Comparison of ENCODE assay signal across 8 cellular contexts in genomic region chr1:160193091-160193819, GRCh38. TPM values are rescaled to one million over a fixed set of nuclear protein-coding genes. Genes with fewer than 3 reads are reported as not detected.
A peak's percentile ranks its signal among the peaks of the same experiment; 100 is the strongest.
DNase-seq lines count a peak whose midpoint lies in the region; ATAC-seq and TF ChIP-seq lines count a peak whose summit lies in the region.

No MANE protein-coding gene starts in this region.

- H3K27ac ChIP-seq in C4-2B: no peak overlapping the region
- H3K27ac ChIP-seq in adrenal gland: no peak overlapping the region
- peak overlapping the region in 7 of 10 donors; percentile 59 to 87 (median 79) for H3K27ac ChIP-seq in heart right ventricle
- no peak overlapping the region for H3K27ac ChIP-seq in upper lobe of left lung

- H3K27me3 ChIP-seq in adrenal gland (no peaks in the 10 kb centered on the region), heart right ventricle (no peaks in the 10 kb centered on the region), upper lobe of left lung (no peaks in the 10 kb centered on the region)

- peaks cover 7 to 9% of the 10 kb centered on the region in 2 donors for H3K4me1 ChIP-seq in adrenal gland (replicated peaks in 1 of 2)
- peaks cover 9 to 58% (median 18%) of the 10 kb centered on the region in 9 donors for H3K4me1 ChIP-seq in heart right ventricle
- H3K4me1 ChIP-seq in upper lobe of left lung: peaks cover 8 to 10% (median 10%) of the 10 kb centered on the region in 4 donors

- TF ChIP-seq POLR2A in adrenal gland (IDR thresholded peaks at IDR 0.05) (no peak), upper lobe of left lung (IDR thresholded peaks at IDR 0.05) (no peak)

- intact Hi-C loops in adrenal gland (cut with DNase I): loop anchor here (5.0 to 10.0 kb wide), 4 partner anchors 52 to 182 kb away; no protein-coding TSS in a partner anchor
- intact Hi-C loops in heart right ventricle (cut with DNase I): loop anchor here (1.0 to 10.0 kb wide), 17 partner anchors 26 to 182 kb away; partner anchors contain the start of genes IGSF8 (in 2 of the 10) and ATP1A2 (in 1 of the 10)

- H3K36me3 ChIP-seq in adrenal gland (replicated peaks in 1 of 2): no peaks in the 10 kb centered on the region
- H3K36me3 ChIP-seq in heart right ventricle: no peaks in the 10 kb centered on the region
- no peaks in the 10 kb centered on the region for H3K36me3 ChIP-seq in upper lobe of left lung

- peak; percentile 47 for ATAC-seq in GM21717 (IDR thresholded peaks at IDR 0.05; ENCODE audit: unreplicated experiment)
- peak; percentile 83 to 91 (median 88) for ATAC-seq in heart right ventricle
- peak; percentile 92 to 94 for ATAC-seq in upper lobe of left lung (ENCODE audit: low FRiP score in 2 of 2)

- H3K4me3 ChIP-seq in adrenal gland (no peak overlapping the region), heart right ventricle (no peak overlapping the region), upper lobe of left lung (no peak overlapping the region)

- no peaks in the 10 kb centered on the region for H3K9me3 ChIP-seq in adrenal gland (replicated peaks in 1 of 3)
- H3K9me3 ChIP-seq in heart right ventricle: no peaks in the 10 kb centered on the region
- no peaks in the 10 kb centered on the region for H3K9me3 ChIP-seq in upper lobe of left lung

- TF ChIP-seq CTCF in C4-2B (conservative IDR thresholded peaks at IDR 0.05) (peak; percentile 95), adrenal gland (IDR thresholded peaks at IDR 0.05) (peak; percentile 97 to 99 (median 98)), heart right ventricle (IDR thresholded peaks at IDR 0.05) (peak; percentile 94 to 98 (median 96)), upper lobe of left lung (IDR thresholded peaks at IDR 0.05) (peak; percentile 94 to 97 (median 95))

- DNase-seq in NCI-H1417 (lab: John Stamatoyannopoulos, UW) (peak; percentile 78 to 92 (median 92)), T follicular helper cell (ENCODE audit: low read depth) (peak; percentile 63), adrenal gland (peak; percentile 82 to 93 (median 89)), heart right ventricle (peak; percentile 86 to 92), pons (ENCODE audit: low spot score) (peak; percentile 90), upper lobe of left lung (peak in 1 of 2 donors; percentile 84)

- TF ChIP-seq EP300 in upper lobe of left lung (IDR thresholded peaks at IDR 0.05): no peak

- 10 to 23% (median 22%) methylated on average over 13 to 16 of the region's 16 CpGs for WGBS in adrenal gland, 4 donors
- WGBS in heart right ventricle, 2 donors: 21 to 26% methylated on average over 16 of the region's 16 CpGs
- WGBS in upper lobe of left lung, 2 donors: 28 to 32% methylated on average over 15 to 16 of the region's 16 CpGs

RNA-seq across cellular contexts. Expression of gene CASQ1, which starts 2.9 kb away (rescaled TPM):
- total RNA-seq in adrenal gland: 1 to 10 TPM in 1 of 8 donors, under 1 TPM in 1, not detected in 6; 0.11 to 1.6 TPM
- polyA plus RNA-seq in adrenal gland: under 1 TPM in 2 of 3 donors, not detected in 1; 0.16 to 0.17 TPM
- total RNA-seq in heart right ventricle: 10 to 100 TPM; 17.5 to 68.9 (median 45.4) TPM
- polyA plus RNA-seq in heart right ventricle: 10 to 100 TPM; 27.4 to 39.3 TPM
- total RNA-seq in upper lobe of left lung: under 1 TPM in 2 of 6 donors, not detected in 4; 0.17 to 0.91 TPM

RNA-seq across cellular contexts. Expression of gene PEA15, which starts 11.9 kb away (rescaled TPM):
- total RNA-seq in adrenal gland: 100 to 1,000 TPM in 3 of 8 donors, 10 to 100 TPM in 5; 40.6 to 163 (median 90.0) TPM
- polyA plus RNA-seq in adrenal gland: 100 to 1,000 TPM; 120 to 445 (median 162) TPM
- total RNA-seq in heart right ventricle: 100 to 1,000 TPM; 213 to 451 (median 271) TPM
- 100 to 1,000 TPM; 244 to 536 TPM for polyA plus RNA-seq in heart right ventricle
- 100 to 1,000 TPM in 1 of 6 donors, 10 to 100 TPM in 5; 30.4 to 174 (median 67.9) TPM for total RNA-seq in upper lobe of left lung

RNA-seq across cellular contexts. Expression of gene ATP1A4, which starts 41.9 kb away (rescaled TPM):
- total RNA-seq in adrenal gland (under 1 TPM in 2 of 8 donors, not detected in 6; 0.46 to 0.96 TPM), heart right ventricle (1 to 10 TPM in 1 of 10 donors, under 1 TPM in 4, not detected in 5; 0.14 to 1.5 (median 0.50) TPM), upper lobe of left lung (under 1 TPM in 2 of 6 donors, not detected in 4; 0.52 to 0.61 TPM)
- polyA plus RNA-seq in adrenal gland (under 1 TPM in 1 of 3 donors, not detected in 2; 0.17 TPM), heart right ventricle (under 1 TPM; 0.04 to 0.29 TPM)

Comparison
In these comparisons a context has a peak if more than half of its experiments do, and no peak if none do; other contexts are left out.
1. H3K27ac ChIP-seq: peak in heart right ventricle (7 of 10); none in C4-2B (single experiment), adrenal gland (0 of 5) and upper lobe of left lung (0 of 4).
2. RNA of gene CASQ1, which starts 2.9 kb away (total RNA-seq): 17.5 to 68.9 TPM in heart right ventricle; 0.17 to 0.91 TPM in upper lobe of left lung and 0.11 to 1.6 TPM in adrenal gland; every median in the first group is over 4 times any median in the second.
3. Peak in every context shown above with its lines, with median percentiles within 50 percentile points of each other: CTCF ChIP-seq and ATAC-seq.